ENCODE assay signal across 8 cellular contexts in the genomic region with DNA sequence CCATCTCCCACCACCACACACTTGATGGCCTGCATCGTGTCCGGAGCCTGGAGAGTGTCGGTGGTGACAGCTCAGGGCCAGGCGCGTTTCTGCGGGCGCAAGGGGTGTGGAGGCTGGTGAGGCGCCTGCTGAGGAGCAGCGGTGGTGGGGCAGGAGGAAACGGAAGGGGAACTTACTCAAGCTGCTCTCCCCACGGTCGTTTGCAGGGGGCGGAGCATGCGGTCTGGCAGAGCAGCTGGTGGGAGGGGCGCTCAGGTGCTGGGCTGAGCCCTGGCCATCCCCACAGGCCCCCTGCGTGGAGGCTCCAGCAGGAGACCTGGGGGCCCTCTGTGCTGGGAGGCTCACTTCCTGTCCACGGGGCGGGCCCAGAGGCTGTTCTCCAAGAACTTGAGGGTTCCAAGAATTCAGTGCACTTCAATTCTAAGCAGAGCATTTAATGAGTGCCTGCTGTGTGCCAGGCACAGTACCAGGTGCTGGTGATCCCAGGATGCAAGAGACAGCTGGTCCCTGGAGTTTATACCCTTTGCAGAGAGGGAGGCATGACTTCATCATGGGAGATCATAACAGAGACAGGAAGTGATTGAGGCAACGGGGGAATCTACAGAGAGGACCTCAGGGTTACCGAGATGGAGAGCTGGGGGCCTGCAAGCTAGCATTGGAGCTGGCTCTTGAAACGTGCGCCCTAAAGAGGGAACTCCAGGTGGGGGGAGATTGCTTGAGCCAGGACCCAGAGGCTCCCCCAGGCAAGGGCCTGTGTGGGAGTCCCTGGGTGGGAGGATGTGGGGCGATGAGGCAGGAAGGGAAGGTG. TPM values are rescaled to one million over a fixed set of nuclear protein-coding genes. Genes with fewer than 3 reads are reported as not detected.
DNase-seq lines count a peak whose midpoint lies in the region; ATAC-seq and TF ChIP-seq lines count a peak whose summit lies in the region.
"Had no signal": no experiment of that assay in that cellular context is flagged by ENCODE, and none has a peak within 500 bp of the region (broad histone marks: within the 10 kb centered on the region; RNA-seq: fewer than 3 reads in every experiment).

A gene (minus strand): TSS at position 156 of the 808 bp plus-strand sequence. CDS start 121 bp downstream, at position 35.

- intact Hi-C loops in left cardiac atrium (cut with DNase I): no loop called here

- H3K79me2 ChIP-seq in smooth muscle cell (ENCODE audit: low read depth): no peaks in the 10 kb centered on the region

- no peaks in the 10 kb centered on the region for H3K9me3 ChIP-seq in smooth muscle cell (replicated peaks; ENCODE audit: low read depth)
- H3K9me3 ChIP-seq: ovary had no signal

- peak; percentile 81 for DNase-seq in activated gamma-delta T cell treated with anti-CD3 and anti-CD28 coated beads, Interleukin-2, amount 50 U/mL, for 16 hours (ENCODE audit: low read depth)
- DNase-seq in left cardiac atrium: peak; percentile 72
- no peak for DNase-seq in smooth muscle cell (lab: John Stamatoyannopoulos, UW; ENCODE audit: unreplicated experiment)
- no peak for DNase-seq in SHP77 (lab: John Stamatoyannopoulos, UW)

- no peak within 1 kb of the TSS for H2AFZ ChIP-seq in smooth muscle cell (ENCODE audit: low read depth)

- H3K27me3 ChIP-seq in smooth muscle cell (ENCODE audit: low read depth): no peaks in the 10 kb centered on the region
- H3K27me3 ChIP-seq: ovary had no signal

- no peaks in the 10 kb centered on the region for H3K36me3 ChIP-seq in smooth muscle cell (ENCODE audit: low read depth)
- H3K36me3 ChIP-seq: ovary had no signal

- H3K4me3 ChIP-seq in smooth muscle cell: no peak within 1 kb of the TSS
- H3K4me3 ChIP-seq: ovary had no signal

- 49% methylated on average over 23 of the region's 23 CpGs for WGBS in smooth muscle cell (ENCODE audit: low lambda C conversion rate)

- H3K9ac ChIP-seq in smooth muscle cell (ENCODE audit: low read depth): no peak within 1 kb of the TSS

- TF ChIP-seq CTCF in smooth muscle cell (IDR thresholded peaks at IDR 0.05; ENCODE audit: borderline replicate concordance, insufficient read depth, poor library complexity, severe bottlenecking): no peak

- H4K20me1 ChIP-seq in smooth muscle cell (ENCODE audit: low read depth): no peaks in the 10 kb centered on the region

- ATAC-seq in GM18873 (IDR thresholded peaks at IDR 0.05; ENCODE audit: low FRiP score, unreplicated experiment) (peak; percentile 36), HG03066 (IDR thresholded peaks at IDR 0.05; ENCODE audit: low read depth, unreplicated experiment) (peak; percentile 45), SK-N-SH treated with all-trans-retinoic acid at 6 μM for 48 hours (peak; percentile 70), left cardiac atrium (peak; percentile 51 to 78)

- no peaks in the 10 kb centered on the region for H3F3A ChIP-seq in smooth muscle cell (ENCODE audit: low read depth)

- H3K4me2 ChIP-seq in smooth muscle cell: peak within 1 kb of the TSS; percentile 59

- no peak within 1 kb of the TSS for H3K27ac ChIP-seq in smooth muscle cell (ENCODE audit: low read depth)
- H3K27ac ChIP-seq: ovary had no signal

- H3K4me1 ChIP-seq in smooth muscle cell (ENCODE audit: low read depth): peaks cover 6% of the 10 kb centered on the region

TF ChIP-seq in SK-N-SH treated with all-trans-retinoic acid at 6 μM for 48 hours, 23 proteins besides CTCF, POLR2A, EP300 and RAD21:
- no peak for TF ChIP-seq ESRRG (CRISPR knock-in tag; IDR thresholded peaks at IDR 0.05)
- TF ChIP-seq RARB (CRISPR knock-in tag; IDR thresholded peaks at IDR 0.05): no peak
- TF ChIP-seq TCF4 (CRISPR knock-in tag; IDR thresholded peaks at IDR 0.05; ENCODE audit: borderline replicate concordance): no peak
- no peak for TF ChIP-seq ZFP30 (CRISPR knock-in tag; IDR thresholded peaks at IDR 0.05)
- TF ChIP-seq CSDC2 (CRISPR knock-in tag; IDR thresholded peaks at IDR 0.05): no peak
- TF ChIP-seq GLIS3 (CRISPR knock-in tag; IDR thresholded peaks at IDR 0.05): no peak
- no peak for TF ChIP-seq PPARA (CRISPR knock-in tag; IDR thresholded peaks at IDR 0.05; ENCODE audit: borderline replicate concordance)
- TF ChIP-seq, protein P1, sequence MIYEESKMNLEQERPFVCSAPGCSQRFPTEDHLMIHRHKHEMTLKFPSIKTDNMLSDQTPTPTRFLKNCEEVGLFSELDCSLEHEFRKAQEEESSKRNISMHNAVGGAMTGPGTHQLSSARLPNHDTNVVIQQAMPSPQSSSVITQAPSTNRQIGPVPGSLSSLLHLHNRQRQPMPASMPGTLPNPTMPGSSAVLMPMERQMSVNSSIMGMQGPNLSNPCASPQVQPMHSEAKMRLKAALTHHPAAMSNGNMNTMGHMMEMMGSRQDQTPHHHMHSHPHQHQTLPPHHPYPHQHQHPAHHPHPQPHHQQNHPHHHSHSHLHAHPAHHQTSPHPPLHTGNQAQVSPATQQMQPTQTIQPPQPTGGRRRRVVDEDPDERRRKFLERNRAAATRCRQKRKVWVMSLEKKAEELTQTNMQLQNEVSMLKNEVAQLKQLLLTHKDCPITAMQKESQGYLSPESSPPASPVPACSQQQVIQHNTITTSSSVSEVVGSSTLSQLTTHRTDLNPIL (CRISPR knock-in tag; IDR thresholded peaks at IDR 0.05; ENCODE audit: low read depth): no peak
- no peak for TF ChIP-seq ZNF8 (CRISPR knock-in tag; IDR thresholded peaks at IDR 0.05)
- no peak for TF ChIP-seq ARNTL (CRISPR knock-in tag; IDR thresholded peaks at IDR 0.05; ENCODE audit: borderline replicate concordance, low read depth)
- no peak for TF ChIP-seq TOX (CRISPR knock-in tag; IDR thresholded peaks at IDR 0.05; ENCODE audit: borderline replicate concordance)
- TF ChIP-seq SNAI2 (CRISPR knock-in tag; IDR thresholded peaks at IDR 0.05): no peak

RNA-seq across cellular contexts. Expression of the gene that starts here (rescaled TPM):
- total RNA-seq in left cardiac atrium (10 to 100 TPM in 1 of 2 donors, 1 to 10 TPM in 1; 6.4 to 12.5 TPM), smooth muscle cell (3.6 and 6.5 TPM in 2 replicates)
- polyA plus RNA-seq in smooth muscle cell: 3.3 and 4.0 TPM in 2 replicates

Comparison
In these comparisons a context has a peak if more than half of its experiments do, and no peak if none do; other contexts are left out.
1. DNase-seq: peak in activated gamma-delta T cell treated with anti-CD3 and anti-CD28 coated beads, Interleukin-2, amount 50 U/mL, for 16 hours (single experiment) and left cardiac atrium (single experiment); none in smooth muscle cell (single experiment) and SHP77 (0 of 2).
2. Peak in every context shown above with its lines, with median percentiles within 50 percentile points of each other: ATAC-seq.